ENCODE assay signal across 31 cellular contexts in genomic region chr5:154948313-154948712, GRCh38.
"Had no signal": no experiment of that assay in that cellular context is flagged by ENCODE, and none has a peak within 500 bp of the region (broad histone marks: within the 10 kb centered on the region; RNA-seq: fewer than 3 reads in every experiment).

No MANE protein-coding gene starts in this region.

- H3K36me3 ChIP-seq: brain microvascular endothelial cell, WERI-Rb-1 had no signal

- FAIRE-seq: bronchial epithelial cell, colon, endometrium had no signal

- DNase-seq: activated B cell treated with CpG ODN at 0.5 μM for 24 hours; activated CD4-positive, alpha-beta memory T cell treated with anti-CD3 and anti-CD28 coated beads for 36 hours; activated CD4-positive, alpha-beta T cell treated with anti-CD3 and anti-CD28 coated beads for 48 hours; activated CD8-positive, alpha-beta memory T cell treated with anti-CD3 and anti-CD28 coated beads, Interleukin-2, amount 10 ng/mL, durations not matched to agents 7 days and 5 days; activated CD8-positive, alpha-beta memory T cell treated with anti-CD3 and anti-CD28 coated beads, Interleukin-2, amount 50 U/mL, for 4 hours; activated CD8-positive, alpha-beta T cell treated with anti-CD3 and anti-CD28 coated beads, Interleukin-2, amount 10 ng/mL, durations not matched to agents 7 days and 5 days; activated effector memory CD4-positive, alpha-beta T cell treated with anti-CD3 and anti-CD28 coated beads, Interleukin-2, amount 50 U/mL, for 16 hours; activated naive CD4-positive, alpha-beta T cell treated with anti-CD3 and anti-CD28 coated beads for 36 hours; activated naive CD8-positive, alpha-beta T cell treated with anti-CD3 and anti-CD28 coated beads, Interleukin-2, amount 10 ng/mL, durations not matched to agents 7 days and 5 days; activated T-cell treated with anti-CD3 and anti-CD28 coated beads, Interleukin-2, amount 50 U/mL, for 1 hour; activated T-cell treated with anti-CD3 and anti-CD28 coated beads, Interleukin-2, amount 50 U/mL, for 48 hours; brain microvascular endothelial cell; effector memory CD8-positive, alpha-beta T cell; foreskin fibroblast; gastrocnemius medialis; glutamatergic neuron; heart left ventricle; SW 1271; T-cell; T-helper 17 cell; T1000; WERI-Rb-1 had no signal

- H3K4me3 ChIP-seq: gastrocnemius medialis, heart left ventricle had no signal

- H3K27me3 Mint-ChIP-seq: activated B cell treated with CpG ODN at 0.5 μM for 24 hours; activated CD4-positive, alpha-beta memory T cell treated with anti-CD3 and anti-CD28 coated beads for 36 hours; activated CD8-positive, alpha-beta memory T cell treated with anti-CD3 and anti-CD28 coated beads, Interleukin-2, amount 10 ng/mL, durations not matched to agents 7 days and 5 days; activated naive CD4-positive, alpha-beta T cell treated with anti-CD3 and anti-CD28 coated beads, Interleukin-2, amount 50 U/mL, for 24 hours; activated naive CD8-positive, alpha-beta T cell treated with anti-CD3 and anti-CD28 coated beads, Interleukin-2, amount 10 ng/mL, durations not matched to agents 7 days and 5 days; effector memory CD8-positive, alpha-beta T cell; T-cell; T-helper 17 cell had no signal

- H3K9me3 Mint-ChIP-seq: activated B cell treated with CpG ODN at 0.5 μM for 24 hours; activated CD4-positive, alpha-beta memory T cell treated with anti-CD3 and anti-CD28 coated beads for 36 hours; activated naive CD4-positive, alpha-beta T cell treated with anti-CD3 and anti-CD28 coated beads for 36 hours; activated naive CD4-positive, alpha-beta T cell treated with anti-CD3 and anti-CD28 coated beads, Interleukin-2, amount 50 U/mL, for 24 hours; activated naive CD8-positive, alpha-beta T cell treated with anti-CD3 and anti-CD28 coated beads, Interleukin-2, amount 10 ng/mL, durations not matched to agents 7 days and 5 days; activated T-helper 1 cell treated with anti-CD3 and anti-CD28 coated beads, Interleukin-12 subunit alpha, Interleukin-12 subunit beta, Interleukin-2, Interleukin-4 antibody, amounts not matched to agents 30 ng/mL and 10 ng/mL and 1 ng/mL, durations not matched to agents 14 hours and 24 hours and 36 hours; activated T-helper 2 cell treated with anti-CD3 and anti-CD28 coated beads, Interferon-gamma antibody, Interleukin-2, Interleukin-4, amounts not matched to agents 10 μg/mL and 5 μg/mL and 100 μg/mL, durations not matched to agents 14 hours and 24 hours and 36 hours; effector memory CD8-positive, alpha-beta T cell; T-cell; T-helper 2 cell treated with Interferon-gamma antibody and Interleukin-4, amounts not matched to agents 5 μg/mL and 100 μg/mL, for 36 hours had no signal

- H3K27ac Mint-ChIP-seq: activated B cell treated with CpG ODN at 0.5 μM for 24 hours; activated CD4-positive, alpha-beta memory T cell treated with anti-CD3 and anti-CD28 coated beads for 36 hours; activated CD8-positive, alpha-beta memory T cell treated with anti-CD3 and anti-CD28 coated beads, Interleukin-2, amount 10 ng/mL, durations not matched to agents 7 days and 5 days; activated CD8-positive, alpha-beta T cell treated with anti-CD3 and anti-CD28 coated beads, Interleukin-2, amount 10 ng/mL, durations not matched to agents 7 days and 5 days; activated naive CD4-positive, alpha-beta T cell treated with anti-CD3 and anti-CD28 coated beads for 36 hours; activated naive CD4-positive, alpha-beta T cell treated with anti-CD3 and anti-CD28 coated beads, Interleukin-2, amount 50 U/mL, for 24 hours; activated naive CD8-positive, alpha-beta T cell treated with anti-CD3 and anti-CD28 coated beads, Interleukin-2, amount 10 ng/mL, durations not matched to agents 7 days and 5 days; activated T-helper 1 cell treated with anti-CD3 and anti-CD28 coated beads, Interleukin-12 subunit alpha, Interleukin-12 subunit beta, Interleukin-2, Interleukin-4 antibody, amounts not matched to agents 30 ng/mL and 10 ng/mL and 1 ng/mL, durations not matched to agents 14 hours and 24 hours and 36 hours; activated T-helper 2 cell treated with anti-CD3 and anti-CD28 coated beads, Interferon-gamma antibody, Interleukin-2, Interleukin-4, amounts not matched to agents 10 μg/mL and 5 μg/mL and 100 μg/mL, durations not matched to agents 14 hours and 24 hours and 36 hours; T-cell; T-helper 17 cell; T-helper 2 cell treated with Interferon-gamma antibody and Interleukin-4, amounts not matched to agents 5 μg/mL and 100 μg/mL, for 36 hours had no signal

- H3K27me3 ChIP-seq: brain microvascular endothelial cell, gastrocnemius medialis, heart left ventricle had no signal

- H3K9me3 ChIP-seq: gastrocnemius medialis, heart left ventricle had no signal

- ATAC-seq: activated CD4-positive, CD25-positive, alpha-beta regulatory T cell treated with anti-CD3 and anti-CD28 coated beads, Interleukin-2, amount 50 U/mL, for 24 hours; activated CD8-positive, alpha-beta memory T cell treated with anti-CD3 and anti-CD28 coated beads, Interleukin-2, amount 10 ng/mL, durations not matched to agents 7 days and 5 days; activated CD8-positive, alpha-beta T cell treated with anti-CD3 and anti-CD28 coated beads, Interleukin-2, amount 10 ng/mL, durations not matched to agents 7 days and 5 days; effector memory CD8-positive, alpha-beta T cell; esophagus mucosa; gastrocnemius medialis; heart left ventricle; T-cell; T-helper 17 cell had no signal

- H3K27ac ChIP-seq: brain microvascular endothelial cell, gastrocnemius medialis, heart left ventricle, WERI-Rb-1 had no signal

- H3K4me3 Mint-ChIP-seq: activated B cell treated with CpG ODN at 0.5 μM for 24 hours; activated CD4-positive, alpha-beta memory T cell treated with anti-CD3 and anti-CD28 coated beads for 36 hours; activated CD8-positive, alpha-beta memory T cell treated with anti-CD3 and anti-CD28 coated beads, Interleukin-2, amount 10 ng/mL, durations not matched to agents 7 days and 5 days; activated CD8-positive, alpha-beta T cell treated with anti-CD3 and anti-CD28 coated beads, Interleukin-2, amount 10 ng/mL, durations not matched to agents 7 days and 5 days; activated naive CD4-positive, alpha-beta T cell treated with anti-CD3 and anti-CD28 coated beads for 36 hours; activated naive CD4-positive, alpha-beta T cell treated with anti-CD3 and anti-CD28 coated beads, Interleukin-2, amount 50 U/mL, for 24 hours; activated naive CD8-positive, alpha-beta T cell treated with anti-CD3 and anti-CD28 coated beads, Interleukin-2, amount 10 ng/mL, durations not matched to agents 7 days and 5 days; activated T-helper 1 cell treated with anti-CD3 and anti-CD28 coated beads, Interleukin-12 subunit alpha, Interleukin-12 subunit beta, Interleukin-2, Interleukin-4 antibody, amounts not matched to agents 30 ng/mL and 10 ng/mL and 1 ng/mL, durations not matched to agents 14 hours and 24 hours and 36 hours; effector memory CD8-positive, alpha-beta T cell; T-cell; T-helper 17 cell; T-helper 2 cell treated with Interferon-gamma antibody and Interleukin-4, amounts not matched to agents 5 μg/mL and 100 μg/mL, for 36 hours had no signal
